Comparison of ENCODE assay signal across 9 cellular contexts in the genomic region with DNA sequence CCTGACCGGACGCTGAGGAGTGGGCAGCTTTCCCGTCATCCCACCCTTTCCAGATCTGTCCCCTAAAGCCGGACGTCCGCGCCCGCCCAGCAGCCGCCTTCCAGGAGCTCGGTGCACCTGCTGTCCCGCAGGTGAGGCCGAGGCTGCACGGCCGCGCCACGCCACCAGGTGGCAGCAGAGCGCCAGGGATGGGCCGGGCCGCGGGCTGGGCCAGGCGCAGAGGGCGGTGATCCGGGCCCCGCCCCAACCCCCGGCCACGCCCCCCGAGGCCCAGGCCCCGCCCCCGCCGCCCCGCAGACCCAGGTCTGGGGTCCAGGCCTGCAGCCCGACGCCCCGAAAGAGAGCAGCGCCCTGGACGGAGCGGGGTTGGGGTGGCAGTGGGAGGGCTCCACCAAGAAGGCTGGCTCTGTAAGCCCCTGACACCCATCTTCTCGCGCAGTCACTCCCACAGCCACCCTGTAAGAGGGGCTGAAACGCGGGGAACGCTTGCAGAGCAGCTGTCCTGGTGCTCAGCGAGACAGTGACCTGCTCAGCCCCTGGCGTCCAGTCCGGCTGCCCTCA. TPM values are rescaled to one million over a fixed set of nuclear protein-coding genes. Genes with fewer than 3 reads are reported as not detected.
DNase-seq lines count a peak whose midpoint lies in the region; ATAC-seq and TF ChIP-seq lines count a peak whose summit lies in the region.
"Had no signal": no experiment of that assay in that cellular context is flagged by ENCODE, and none has a peak within 500 bp of the region (broad histone marks: within the 10 kb centered on the region; RNA-seq: fewer than 3 reads in every experiment).

No MANE protein-coding gene starts in this region.

- peak overlapping the region; percentile 5; the same call in 1 of the 2 replicates for H3K27ac ChIP-seq in VCaP

- no peak overlapping the region for H3K4me3 ChIP-seq in kidney epithelial cell (ENCODE audit: low read depth, low read length)

- H3K4me1 Mint-ChIP-seq in brain: peaks cover 35% of the 10 kb centered on the region

- no peaks in the 10 kb centered on the region for H3K36me3 Mint-ChIP-seq in brain

- DNase-seq in NCI-H2107 (lab: John Stamatoyannopoulos, UW): peak; percentile 34
- DNase-seq in NCI-H2107 treated with DMSO at 0.1 percent for 48 hours (lab: John Stamatoyannopoulos, UW; ENCODE audit: unreplicated experiment): no peak
- DNase-seq in HuH-7.5 (ENCODE audit: low spot score): peak; percentile 77
- DNase-seq in kidney epithelial cell (ENCODE audit: low read depth): no peak
- peak; percentile 78 for DNase-seq in stimulated activated CD4-positive, alpha-beta T cell treated with anti-CD3 and anti-CD28 coated beads, Interleukin-1b, Interleukin-23, amount 100 ng/mL, for 48 hours

- peaks cover 21% of the 10 kb centered on the region for H3K27me3 Mint-ChIP-seq in brain

- no peak overlapping the region for H3K27ac Mint-ChIP-seq in brain

- ATAC-seq in GM18858 (IDR thresholded peaks at IDR 0.05; ENCODE audit: unreplicated experiment): no peak

- H3K27me3 ChIP-seq in kidney epithelial cell (ENCODE audit: control insufficient read depth, insufficient read depth, low read length): peaks cover 14% of the 10 kb centered on the region

- peaks cover 0 to 25% (median 10%) of the 10 kb centered on the region in 5 experiments for H3K9me3 Mint-ChIP-seq in brain

- H3K36me3 ChIP-seq in kidney epithelial cell (ENCODE audit: control insufficient read depth, insufficient read depth, low read length): no peaks in the 10 kb centered on the region

- TF ChIP-seq CTCF in VCaP (conservative IDR thresholded peaks at IDR 0.05) (peak; percentile 80), brain (conservative IDR thresholded peaks at IDR 0.05) (peak; percentile 90 to 98), kidney epithelial cell (IDR thresholded peaks at IDR 0.05; ENCODE audit: insufficient read depth, low read length, poor library complexity, severe bottlenecking) (peak; percentile 45)

- H3K4me3 Mint-ChIP-seq in brain: peak overlapping the region in 3 of 5 experiments; percentile 39 to 56 (median 42)

RNA-seq across cellular contexts. Expression of a gene that starts 32.2 kb away (rescaled TPM):
- not detected for polyA plus RNA-seq in brain (ENCODE audit: insufficient read depth, low read depth, low replicate concordance)
- total RNA-seq in kidney epithelial cell: not detected in 2 replicates
- total RNA-seq: mononuclear cell had no signal

Comparison
In these comparisons a context has a peak if more than half of its experiments do, and no peak if none do; other contexts are left out.
1. DNase-seq: peak in NCI-H2107 (single experiment), HuH-7.5 (single experiment) and stimulated activated CD4-positive, alpha-beta T cell treated with anti-CD3 and anti-CD28 coated beads, Interleukin-1b, Interleukin-23, amount 100 ng/mL, for 48 hours (single experiment); none in NCI-H2107 treated with DMSO at 0.1 percent for 48 hours (single experiment) and kidney epithelial cell (single experiment).
2. Peak in every context shown above with its lines, with median percentiles within 50 percentile points of each other: CTCF ChIP-seq.